Comparison of ENCODE assay signal across 8 cellular contexts in the genomic region with DNA sequence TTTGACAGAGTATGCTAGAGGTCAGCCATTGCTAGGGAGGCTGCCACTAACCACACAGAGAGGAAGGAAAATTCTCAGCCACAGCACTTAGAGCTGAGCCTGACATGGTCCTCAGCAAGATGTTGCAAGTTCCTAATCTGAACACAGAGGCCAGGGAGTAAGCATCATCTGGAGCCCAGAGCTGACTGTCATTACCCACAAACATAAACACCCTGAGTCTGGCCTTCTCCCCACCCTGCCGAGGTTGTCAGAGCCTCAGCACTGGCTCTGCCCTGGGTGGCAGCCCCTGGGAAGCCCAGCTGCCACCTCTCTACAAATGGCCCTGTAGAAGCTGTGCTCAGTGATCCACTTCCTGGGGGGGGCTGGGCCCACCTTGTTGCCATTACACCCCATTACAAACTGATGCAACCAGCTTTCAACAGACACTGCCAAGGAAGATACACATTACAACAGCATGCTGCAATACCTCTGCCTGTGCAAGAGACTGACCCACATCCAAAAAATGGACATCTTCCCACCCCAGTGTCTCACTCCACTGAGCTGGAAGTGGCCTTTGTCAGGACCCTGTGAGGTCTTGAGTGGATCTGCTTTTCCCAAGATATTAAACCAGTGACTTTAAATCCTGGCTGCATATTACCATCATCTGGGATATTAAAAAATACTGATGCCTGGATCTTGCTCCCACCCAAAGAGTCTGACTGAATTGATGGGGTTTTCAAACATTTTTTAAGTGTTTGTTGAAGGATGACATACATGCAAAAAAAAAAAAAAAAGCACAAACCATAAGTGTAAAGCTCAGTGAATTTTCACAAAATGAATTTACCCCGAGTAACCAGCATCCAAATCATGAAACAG. TPM values are rescaled to one million over a fixed set of nuclear protein-coding genes. Genes with fewer than 3 reads are reported as not detected.
DNase-seq lines count a peak whose midpoint lies in the region; ATAC-seq, FAIRE-seq and TF ChIP-seq lines count a peak whose summit lies in the region.

No MANE protein-coding gene starts in this region.

- no peaks in the 10 kb centered on the region for H3K9me1 ChIP-seq in keratinocyte (ENCODE audit: control insufficient read depth, extremely low read depth, insufficient read depth, low read length)

- ATAC-seq in GM18511 (IDR thresholded peaks at IDR 0.05; ENCODE audit: unreplicated experiment), result peak; percentile 11
- no peak for ATAC-seq in GM19023 (IDR thresholded peaks at IDR 0.05; ENCODE audit: unreplicated experiment)

- no peaks in the 10 kb centered on the region for H3K27me3 Mint-ChIP-seq in activated naive CD4-positive, alpha-beta T cell treated with anti-CD3 and anti-CD28 coated beads, Interleukin-2, amount 10 ng/mL, durations not matched to agents 7 days and 5 days

- no peaks in the 10 kb centered on the region for H3K27me3 ChIP-seq in KMS-11 (ENCODE audit: insufficient read depth, low read depth)
- no peaks in the 10 kb centered on the region for H3K27me3 ChIP-seq in keratinocyte (ENCODE audit: control insufficient read depth, extremely low read depth, insufficient read depth, low read length)

- H3K27ac Mint-ChIP-seq in activated naive CD4-positive, alpha-beta T cell treated with anti-CD3 and anti-CD28 coated beads, Interleukin-2, amount 10 ng/mL, durations not matched to agents 7 days and 5 days, result peak overlapping the region; percentile 100

- peak; percentile 61 for DNase-seq in activated naive CD4-positive, alpha-beta T cell treated with anti-CD3 and anti-CD28 coated beads, Interleukin-2, amount 10 ng/mL, durations not matched to agents 7 days and 5 days
- DNase-seq in keratinocyte (ENCODE audit: low read depth, low spot score), result no peak
- DNase-seq in NCI-H82 (lab: John Stamatoyannopoulos, UW), result no peak
- DNase-seq in inferior parietal cortex (ENCODE audit: extremely low spot score), result no peak
- no peak for DNase-seq in HUDEP-2 (lab: John Stamatoyannopoulos, UW; ENCODE audit: unreplicated experiment in 76 of 76)

- peaks cover 98% of the 10 kb centered on the region for H3K4me1 Mint-ChIP-seq in activated naive CD4-positive, alpha-beta T cell treated with anti-CD3 and anti-CD28 coated beads, Interleukin-2, amount 10 ng/mL, durations not matched to agents 7 days and 5 days

- H3K36me3 ChIP-seq in KMS-11 (ENCODE audit: insufficient read depth) (no peaks in the 10 kb centered on the region), keratinocyte (ENCODE audit: control insufficient read depth in 2 of 2, extremely low read depth in 1 of 2, insufficient read depth in 2 of 2, low read length in 2 of 2) (no peaks in the 10 kb centered on the region)

- TF ChIP-seq CTCF in KMS-11 (conservative IDR thresholded peaks at IDR 0.05; ENCODE audit: low read depth, low read length), result no peak
- no peak for TF ChIP-seq CTCF in keratinocyte (optimal IDR thresholded peaks at IDR 0.05 in 1 of 3, IDR thresholded peaks at IDR 0.05 in 1 of 3, conservative IDR thresholded peaks at IDR 0.05 in 1 of 3; ENCODE audit: extremely low read depth in 1 of 3, insufficient read depth in 2 of 3, low read length in 3 of 3)

- no peak for FAIRE-seq in keratinocyte (lab: Jason Lieb, UNC)

- peak overlapping the region; percentile 63; the same call in 1 of the 2 replicates for H3K9ac ChIP-seq in KMS-11
- H3K9ac ChIP-seq in keratinocyte (ENCODE audit: control insufficient read depth, extremely low read depth, insufficient read depth, low read length), result peak overlapping the region; percentile 1

- dilution Hi-C loops in keratinocyte (cut with MboI; ENCODE audit: extremely low pct_ligation_motif_present, low sequenced_read_pairs), result no loop called here

- peak overlapping the region; percentile 10 for H3K4me3 Mint-ChIP-seq in activated naive CD4-positive, alpha-beta T cell treated with anti-CD3 and anti-CD28 coated beads, Interleukin-2, amount 10 ng/mL, durations not matched to agents 7 days and 5 days

- peaks cover 74% of the 10 kb centered on the region for H3K36me3 Mint-ChIP-seq in activated naive CD4-positive, alpha-beta T cell treated with anti-CD3 and anti-CD28 coated beads, Interleukin-2, amount 10 ng/mL, durations not matched to agents 7 days and 5 days

- H3K4me3 ChIP-seq in KMS-11 (IDR thresholded peaks at IDR 0.05; ENCODE audit: insufficient read depth, low read depth, low read length), result no peak overlapping the region
- no peak overlapping the region for H3K4me3 ChIP-seq in keratinocyte (ENCODE audit: control insufficient read depth in 2 of 3, extremely low read depth in 1 of 3, insufficient read depth in 2 of 3, low read depth in 1 of 3, low read length in 3 of 3)

- no peaks in the 10 kb centered on the region for H3K9me3 Mint-ChIP-seq in activated naive CD4-positive, alpha-beta T cell treated with anti-CD3 and anti-CD28 coated beads, Interleukin-2, amount 10 ng/mL, durations not matched to agents 7 days and 5 days

- H3K79me2 ChIP-seq in KMS-11 (ENCODE audit: insufficient read depth, low read depth) (no peaks in the 10 kb centered on the region), keratinocyte (ENCODE audit: control insufficient read depth, insufficient read depth, low read length) (no peaks in the 10 kb centered on the region)

- H3K4me2 ChIP-seq in KMS-11, result peak overlapping the region; percentile 62
- peak overlapping the region; percentile 17 for H3K4me2 ChIP-seq in keratinocyte (ENCODE audit: control insufficient read depth, extremely low read depth, insufficient read depth, low read depth, low read length)

- H3K9me3 ChIP-seq in keratinocyte (ENCODE audit: control insufficient read depth, low read depth, low read length), result no peaks in the 10 kb centered on the region

- H2AFZ ChIP-seq in KMS-11 (ENCODE audit: low read depth) (peak overlapping the region; percentile 50; the same call in 1 of the 2 replicates), keratinocyte (ENCODE audit: control insufficient read depth, low read length) (no peak overlapping the region)

- H4K20me1 ChIP-seq in KMS-11 (ENCODE audit: insufficient read depth), result no peaks in the 10 kb centered on the region
- no peaks in the 10 kb centered on the region for H4K20me1 ChIP-seq in keratinocyte (ENCODE audit: control insufficient read depth, extremely low read depth, insufficient read depth, low read length)

- CTCF ChIA-PET in activated naive CD4-positive, alpha-beta T cell treated with anti-CD3 and anti-CD28 coated beads, Interleukin-2, amount 10 ng/mL, durations not matched to agents 7 days and 5 days (lab: Charles Lee), result interaction anchor here (0.8 to 4.0 kb wide), 13 partner anchors 9 to 71 kb away, joined by 3 to 24 read pairs (median 5); a partner anchor contains a TSS

- H3K27ac ChIP-seq in KMS-11 (peak overlapping the region; percentile 94), keratinocyte (ENCODE audit: control insufficient read depth, insufficient read depth, low read length) (peak overlapping the region; percentile 65)

- H3K4me1 ChIP-seq in KMS-11 (ENCODE audit: low read depth, poor library complexity, severe bottlenecking) (peaks cover 90% of the 10 kb centered on the region), keratinocyte (ENCODE audit: control insufficient read depth, extremely low read depth, insufficient read depth, low read length) (peaks cover 39% of the 10 kb centered on the region)

RNA-seq across cellular contexts. Expression of a gene that starts 33.0 kb away (rescaled TPM):
- polyA plus RNA-seq in keratinocyte, result 3.7 to 16.4 TPM (median 6.2 TPM) in 3 replicates
- polyA plus RNA-seq in keratinocyte (2011; ENCODE audit: low read depth), result 1.5 TPM
- polyA plus RNA-seq in keratinocyte (2011; cell fraction: cytosol; rRNA removed), result 5.1 and 5.5 TPM in 2 replicates
- polyA plus RNA-seq in keratinocyte (2011; cell fraction: nucleus; rRNA removed), result 10.1 and 10.5 TPM in 2 replicates
- polyA plus RNA-seq in keratinocyte (2012; ENCODE audit: low replicate concordance), result 3.0 and 14.7 TPM in 2 replicates
- 4.8 to 17.6 TPM (median 13.9 TPM) in 3 replicates for polyA minus RNA-seq in keratinocyte
- 2.1 TPM for polyA minus RNA-seq in keratinocyte (2011; cell fraction: cytosol; rRNA and poly(A)+ RNA removed)
- 8.0 and 9.3 TPM in 2 replicates for polyA minus RNA-seq in keratinocyte (2011; cell fraction: nucleus; rRNA and poly(A)+ RNA removed)
